Comparison of ENCODE assay signal across 1 cellular context in genomic region chr14:23545740-23546411, GRCh38.
A peak's percentile ranks its signal among the peaks of the same experiment; 100 is the strongest.
TF ChIP-seq lines count a peak whose summit lies in the region.

No MANE protein-coding gene starts in this region.

TF ChIP-seq in HepG2, 621 proteins besides CTCF, POLR2A, EP300 and RAD21 (continues in another document):
- TF ChIP-seq MYC (CRISPR knock-in tag; IDR thresholded peaks at IDR 0.05; ENCODE audit: borderline replicate concordance) (no peak), ZFX (CRISPR knock-in tag; IDR thresholded peaks at IDR 0.05; ENCODE audit: low read depth) (peak; percentile 36; the same call in 1 of the 2 replicates), IKZF1 (IDR thresholded peaks at IDR 0.05) (0 out of 2 replicates have a peak, but pooled peaks have one; percentile 3), TEAD3 (CRISPR knock-in tag; optimal IDR thresholded peaks at IDR 0.05; ENCODE audit: borderline replicate concordance) (peak; percentile 83), ATAD3A (CRISPR knock-in tag; IDR thresholded peaks at IDR 0.05) (no peak), JUNB (CRISPR knock-in tag; IDR thresholded peaks at IDR 0.05; ENCODE audit: borderline replicate concordance) (no peak), HDAC2 (CRISPR knock-in tag; IDR thresholded peaks at IDR 0.05) (0 out of 2 replicates have a peak, but pooled peaks have one; percentile 33), GTF3A (CRISPR knock-in tag; conservative IDR thresholded peaks at IDR 0.05) (no peak), CEBPG (CRISPR knock-in tag; IDR thresholded peaks at IDR 0.05) (peak; percentile 50; the same call in 1 of the 2 replicates), ZNF639 (CRISPR knock-in tag; conservative IDR thresholded peaks at IDR 0.05) (no peak), ZMYM4 (CRISPR knock-in tag; IDR thresholded peaks at IDR 0.05) (0 out of 2 replicates have a peak, but pooled peaks have one; percentile 44), ZNF781 (CRISPR knock-in tag; IDR thresholded peaks at IDR 0.05; ENCODE audit: borderline replicate concordance, not compliant biosample characterization) (peak; percentile 44), ZBTB7A (CRISPR knock-in tag; IDR thresholded peaks at IDR 0.05) (peak; percentile 41; the same call in 1 of the 2 replicates), MXD3 (CRISPR knock-in tag; IDR thresholded peaks at IDR 0.05) (0 out of 2 replicates have a peak, but pooled peaks have one; percentile 19), ZNF614 (CRISPR knock-in tag; IDR thresholded peaks at IDR 0.05; ENCODE audit: borderline replicate concordance) (no peak), HHEX (CRISPR knock-in tag; IDR thresholded peaks at IDR 0.05) (no peak), SP4 (CRISPR knock-in tag; IDR thresholded peaks at IDR 0.05) (peak; percentile 53; the same call in 1 of the 2 replicates), ZNF331 (CRISPR knock-in tag; IDR thresholded peaks at IDR 0.05) (peak; percentile 16; the same call in 1 of the 2 replicates), HNF4A (CRISPR knock-in tag; IDR thresholded peaks at IDR 0.05) (peak; percentile 44; the same call in 1 of the 2 replicates), EZH2 (conservative IDR thresholded peaks at IDR 0.05; ENCODE audit: low read depth, low read length) (no peak), ZNF30 (CRISPR knock-in tag; IDR thresholded peaks at IDR 0.05) (peak; percentile 52; the same call in 1 of the 2 replicates), KLF16 (CRISPR knock-in tag; IDR thresholded peaks at IDR 0.05) (0 out of 4 replicates have a peak, but pooled peaks of 1 of the 2 experiments have one; percentile 33), CENPT (CRISPR knock-in tag; IDR thresholded peaks at IDR 0.05; ENCODE audit: low read depth) (no peak), ZNF605 (CRISPR knock-in tag; IDR thresholded peaks at IDR 0.05) (no peak), BCL6 (CRISPR knock-in tag; IDR thresholded peaks at IDR 0.05) (0 out of 2 replicates have a peak, but pooled peaks have one; percentile 20), LCORL (IDR thresholded peaks at IDR 0.05) (no peak), LCORL (CRISPR knock-in tag; IDR thresholded peaks at IDR 0.05) (peak; percentile 69), TOPORS (CRISPR knock-in tag; IDR thresholded peaks at IDR 0.05) (no peak), SNAPC2 (CRISPR knock-in tag; IDR thresholded peaks at IDR 0.05) (no peak), ZBTB25 (CRISPR knock-in tag; IDR thresholded peaks at IDR 0.05) (no peak), SPEN (CRISPR knock-in tag; IDR thresholded peaks at IDR 0.05; ENCODE audit: low read depth) (0 out of 2 replicates have a peak, but pooled peaks have one; percentile 30), ZFY (CRISPR knock-in tag; IDR thresholded peaks at IDR 0.05) (peak; percentile 29; the same call in 1 of the 2 replicates), ZNF546 (CRISPR knock-in tag; conservative IDR thresholded peaks at IDR 0.05) (peak; percentile 26; the same call in 1 of the 2 replicates), ATRX (CRISPR knock-in tag; IDR thresholded peaks at IDR 0.05; ENCODE audit: borderline replicate concordance) (0 out of 2 replicates have a peak, but pooled peaks have one; percentile 19), THAP7 (CRISPR knock-in tag; IDR thresholded peaks at IDR 0.05) (peak; percentile 63; the same call in 1 of the 2 replicates), ZNF251 (CRISPR knock-in tag; IDR thresholded peaks at IDR 0.05) (no peak)
- TF ChIP-seq, protein P1, sequence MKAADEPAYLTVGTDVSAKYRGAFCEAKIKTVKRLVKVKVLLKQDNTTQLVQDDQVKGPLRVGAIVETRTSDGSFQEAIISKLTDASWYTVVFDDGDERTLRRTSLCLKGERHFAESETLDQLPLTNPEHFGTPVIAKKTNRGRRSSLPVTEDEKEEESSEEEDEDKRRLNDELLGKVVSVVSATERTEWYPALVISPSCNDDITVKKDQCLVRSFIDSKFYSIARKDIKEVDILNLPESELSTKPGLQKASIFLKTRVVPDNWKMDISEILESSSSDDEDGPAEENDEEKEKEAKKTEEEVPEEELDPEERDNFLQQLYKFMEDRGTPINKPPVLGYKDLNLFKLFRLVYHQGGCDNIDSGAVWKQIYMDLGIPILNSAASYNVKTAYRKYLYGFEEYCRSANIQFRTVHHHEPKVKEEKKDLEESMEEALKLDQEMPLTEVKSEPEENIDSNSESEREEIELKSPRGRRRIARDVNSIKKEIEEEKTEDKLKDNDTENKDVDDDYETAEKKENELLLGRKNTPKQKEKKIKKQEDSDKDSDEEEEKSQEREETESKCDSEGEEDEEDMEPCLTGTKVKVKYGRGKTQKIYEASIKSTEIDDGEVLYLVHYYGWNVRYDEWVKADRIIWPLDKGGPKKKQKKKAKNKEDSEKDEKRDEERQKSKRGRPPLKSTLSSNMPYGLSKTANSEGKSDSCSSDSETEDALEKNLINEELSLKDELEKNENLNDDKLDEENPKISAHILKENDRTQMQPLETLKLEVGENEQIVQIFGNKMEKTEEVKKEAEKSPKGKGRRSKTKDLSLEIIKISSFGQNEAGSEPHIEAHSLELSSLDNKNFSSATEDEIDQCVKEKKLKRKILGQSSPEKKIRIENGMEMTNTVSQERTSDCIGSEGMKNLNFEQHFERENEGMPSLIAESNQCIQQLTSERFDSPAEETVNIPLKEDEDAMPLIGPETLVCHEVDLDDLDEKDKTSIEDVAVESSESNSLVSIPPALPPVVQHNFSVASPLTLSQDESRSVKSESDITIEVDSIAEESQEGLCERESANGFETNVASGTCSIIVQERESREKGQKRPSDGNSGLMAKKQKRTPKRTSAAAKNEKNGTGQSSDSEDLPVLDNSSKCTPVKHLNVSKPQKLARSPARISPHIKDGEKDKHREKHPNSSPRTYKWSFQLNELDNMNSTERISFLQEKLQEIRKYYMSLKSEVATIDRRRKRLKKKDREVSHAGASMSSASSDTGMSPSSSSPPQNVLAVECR (CRISPR knock-in tag; IDR thresholded peaks at IDR 0.05; ENCODE audit: borderline replicate concordance), result peak; percentile 48; the same call in 1 of the 2 replicates
- TF ChIP-seq, protein P2, sequence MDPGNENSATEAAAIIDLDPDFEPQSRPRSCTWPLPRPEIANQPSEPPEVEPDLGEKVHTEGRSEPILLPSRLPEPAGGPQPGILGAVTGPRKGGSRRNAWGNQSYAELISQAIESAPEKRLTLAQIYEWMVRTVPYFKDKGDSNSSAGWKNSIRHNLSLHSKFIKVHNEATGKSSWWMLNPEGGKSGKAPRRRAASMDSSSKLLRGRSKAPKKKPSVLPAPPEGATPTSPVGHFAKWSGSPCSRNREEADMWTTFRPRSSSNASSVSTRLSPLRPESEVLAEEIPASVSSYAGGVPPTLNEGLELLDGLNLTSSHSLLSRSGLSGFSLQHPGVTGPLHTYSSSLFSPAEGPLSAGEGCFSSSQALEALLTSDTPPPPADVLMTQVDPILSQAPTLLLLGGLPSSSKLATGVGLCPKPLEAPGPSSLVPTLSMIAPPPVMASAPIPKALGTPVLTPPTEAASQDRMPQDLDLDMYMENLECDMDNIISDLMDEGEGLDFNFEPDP (CRISPR knock-in tag; conservative IDR thresholded peaks at IDR 0.05), result peak; percentile 97; the same call in 1 of the 2 replicates
- TF ChIP-seq, protein P3, sequence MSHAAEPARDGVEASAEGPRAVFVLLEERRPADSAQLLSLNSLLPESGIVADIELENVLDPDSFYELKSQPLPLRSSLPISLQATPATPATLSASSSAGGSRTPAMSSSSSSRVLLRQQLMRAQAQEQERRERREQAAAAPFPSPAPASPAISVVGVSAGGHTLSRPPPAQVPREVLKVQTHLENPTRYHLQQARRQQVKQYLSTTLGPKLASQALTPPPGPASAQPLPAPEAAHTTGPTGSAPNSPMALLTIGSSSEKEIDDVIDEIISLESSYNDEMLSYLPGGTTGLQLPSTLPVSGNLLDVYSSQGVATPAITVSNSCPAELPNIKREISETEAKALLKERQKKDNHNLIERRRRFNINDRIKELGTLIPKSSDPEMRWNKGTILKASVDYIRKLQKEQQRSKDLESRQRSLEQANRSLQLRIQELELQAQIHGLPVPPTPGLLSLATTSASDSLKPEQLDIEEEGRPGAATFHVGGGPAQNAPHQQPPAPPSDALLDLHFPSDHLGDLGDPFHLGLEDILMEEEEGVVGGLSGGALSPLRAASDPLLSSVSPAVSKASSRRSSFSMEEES (CRISPR knock-in tag; IDR thresholded peaks at IDR 0.05), result no peak
- TF ChIP-seq, protein P4, sequence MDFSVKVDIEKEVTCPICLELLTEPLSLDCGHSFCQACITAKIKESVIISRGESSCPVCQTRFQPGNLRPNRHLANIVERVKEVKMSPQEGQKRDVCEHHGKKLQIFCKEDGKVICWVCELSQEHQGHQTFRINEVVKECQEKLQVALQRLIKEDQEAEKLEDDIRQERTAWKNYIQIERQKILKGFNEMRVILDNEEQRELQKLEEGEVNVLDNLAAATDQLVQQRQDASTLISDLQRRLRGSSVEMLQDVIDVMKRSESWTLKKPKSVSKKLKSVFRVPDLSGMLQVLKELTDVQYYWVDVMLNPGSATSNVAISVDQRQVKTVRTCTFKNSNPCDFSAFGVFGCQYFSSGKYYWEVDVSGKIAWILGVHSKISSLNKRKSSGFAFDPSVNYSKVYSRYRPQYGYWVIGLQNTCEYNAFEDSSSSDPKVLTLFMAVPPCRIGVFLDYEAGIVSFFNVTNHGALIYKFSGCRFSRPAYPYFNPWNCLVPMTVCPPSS (IDR thresholded peaks at IDR 0.05), result no peak
- TF ChIP-seq, protein P5, sequence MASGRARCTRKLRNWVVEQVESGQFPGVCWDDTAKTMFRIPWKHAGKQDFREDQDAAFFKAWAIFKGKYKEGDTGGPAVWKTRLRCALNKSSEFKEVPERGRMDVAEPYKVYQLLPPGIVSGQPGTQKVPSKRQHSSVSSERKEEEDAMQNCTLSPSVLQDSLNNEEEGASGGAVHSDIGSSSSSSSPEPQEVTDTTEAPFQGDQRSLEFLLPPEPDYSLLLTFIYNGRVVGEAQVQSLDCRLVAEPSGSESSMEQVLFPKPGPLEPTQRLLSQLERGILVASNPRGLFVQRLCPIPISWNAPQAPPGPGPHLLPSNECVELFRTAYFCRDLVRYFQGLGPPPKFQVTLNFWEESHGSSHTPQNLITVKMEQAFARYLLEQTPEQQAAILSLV (CRISPR knock-in tag; IDR thresholded peaks at IDR 0.05; ENCODE audit: borderline replicate concordance), result 0 out of 2 replicates have a peak, but pooled peaks have one; percentile 38
- TF ChIP-seq, protein P6, sequence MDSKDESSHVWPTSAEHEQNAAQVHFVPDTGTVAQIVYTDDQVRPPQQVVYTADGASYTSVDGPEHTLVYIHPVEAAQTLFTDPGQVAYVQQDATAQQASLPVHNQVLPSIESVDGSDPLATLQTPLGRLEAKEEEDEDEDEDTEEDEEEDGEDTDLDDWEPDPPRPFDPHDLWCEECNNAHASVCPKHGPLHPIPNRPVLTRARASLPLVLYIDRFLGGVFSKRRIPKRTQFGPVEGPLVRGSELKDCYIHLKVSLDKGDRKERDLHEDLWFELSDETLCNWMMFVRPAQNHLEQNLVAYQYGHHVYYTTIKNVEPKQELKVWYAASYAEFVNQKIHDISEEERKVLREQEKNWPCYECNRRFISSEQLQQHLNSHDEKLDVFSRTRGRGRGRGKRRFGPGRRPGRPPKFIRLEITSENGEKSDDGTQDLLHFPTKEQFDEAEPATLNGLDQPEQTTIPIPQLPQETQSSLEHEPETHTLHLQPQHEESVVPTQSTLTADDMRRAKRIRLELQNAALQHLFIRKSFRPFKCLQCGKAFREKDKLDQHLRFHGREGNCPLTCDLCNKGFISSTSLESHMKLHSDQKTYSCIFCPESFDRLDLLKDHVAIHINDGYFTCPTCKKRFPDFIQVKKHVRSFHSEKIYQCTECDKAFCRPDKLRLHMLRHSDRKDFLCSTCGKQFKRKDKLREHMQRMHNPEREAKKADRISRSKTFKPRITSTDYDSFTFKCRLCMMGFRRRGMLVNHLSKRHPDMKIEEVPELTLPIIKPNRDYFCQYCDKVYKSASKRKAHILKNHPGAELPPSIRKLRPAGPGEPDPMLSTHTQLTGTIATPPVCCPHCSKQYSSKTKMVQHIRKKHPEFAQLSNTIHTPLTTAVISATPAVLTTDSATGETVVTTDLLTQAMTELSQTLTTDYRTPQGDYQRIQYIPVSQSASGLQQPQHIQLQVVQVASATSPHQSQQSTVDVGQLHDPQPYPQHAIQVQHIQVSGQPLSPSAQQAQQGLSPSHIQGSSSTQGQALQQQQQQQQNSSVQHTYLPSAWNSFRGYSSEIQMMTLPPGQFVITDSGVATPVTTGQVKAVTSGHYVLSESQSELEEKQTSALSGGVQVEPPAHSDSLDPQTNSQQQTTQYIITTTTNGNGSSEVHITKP (CRISPR knock-in tag; IDR thresholded peaks at IDR 0.05; ENCODE audit: low read depth), result 0 out of 2 replicates have a peak, but pooled peaks have one; percentile 13
